In the genomic region with DNA sequence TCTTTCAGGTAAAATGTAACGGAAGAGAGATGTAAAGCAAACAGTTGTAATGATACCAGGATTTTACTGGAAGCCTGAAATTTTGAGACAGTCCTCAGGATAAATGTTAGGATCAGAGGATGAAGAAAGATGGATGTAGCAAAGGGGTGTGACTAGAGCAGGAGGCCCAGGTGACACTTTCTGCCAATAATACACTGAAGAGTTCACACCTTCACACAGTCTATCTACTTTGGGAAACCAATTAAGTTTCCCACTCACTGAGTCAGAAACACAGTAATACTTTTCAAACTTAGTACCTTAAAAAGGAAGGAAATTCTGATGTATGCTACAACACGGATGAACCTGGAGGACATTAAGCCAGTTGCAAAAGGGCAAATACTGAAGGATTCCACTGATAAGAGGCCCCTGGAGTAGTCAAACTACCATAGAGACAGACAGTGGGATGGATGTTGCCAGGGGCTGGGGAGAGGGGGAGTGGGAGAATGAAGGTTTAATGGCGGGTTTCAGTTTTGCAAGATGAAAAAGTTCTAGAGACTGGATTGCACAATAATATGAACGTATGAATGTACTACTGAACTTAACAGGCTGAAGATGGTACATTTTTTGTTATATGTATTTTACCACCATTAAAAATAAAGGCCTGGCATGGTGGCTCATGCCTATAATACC, we compare ENCODE assay signal across 13 cellular contexts.
DNase-seq lines count a peak whose midpoint lies in the region; ATAC-seq, FAIRE-seq and TF ChIP-seq lines count a peak whose summit lies in the region.
"Had no signal": no experiment of that assay in that cellular context is flagged by ENCODE, and none has a peak within 500 bp of the region (broad histone marks: within the 10 kb centered on the region; RNA-seq: fewer than 3 reads in every experiment).

No MANE protein-coding gene starts in this region.

- H3K27me3 ChIP-seq in K562 (ENCODE audit: control insufficient read depth in 2 of 2, insufficient read depth in 2 of 2, low read length in 2 of 2) (no peaks in the 10 kb centered on the region), upper lobe of left lung (no peaks in the 10 kb centered on the region)
- H3K27me3 ChIP-seq: BE2C, Peyer's patch had no signal

- CTCF ChIA-PET in activated naive CD4-positive, alpha-beta T cell treated with anti-CD3 and anti-CD28 coated beads, Interleukin-2, amount 10 ng/mL, durations not matched to agents 7 days and 5 days (lab: Charles Lee) = interaction anchor here (1.6 kb wide), 1 partner anchor 11 kb away, joined by 8 read pairs; no protein-coding TSS in a partner anchor
- CTCF ChIA-PET in OCI-LY7 (lab: Charles Lee; ENCODE audit: unreplicated experiment) (interaction anchor here (0.9 kb wide), 1 partner anchor 10 kb away, joined by 4 read pairs; no protein-coding TSS in a partner anchor), K562 (lab: Yijun Ruan, JAX; ENCODE audit: low intra/inter-chr PET ratio) (no interaction called here)

- H3K9me3 ChIP-seq in OCI-LY7 (ENCODE audit: low read length) (no peaks in the 10 kb centered on the region), K562 (replicated peaks; ENCODE audit: control insufficient read depth, insufficient read depth, low read depth, low read length) (no peaks in the 10 kb centered on the region), upper lobe of left lung (no peaks in the 10 kb centered on the region)
- H3K9me3 ChIP-seq: BE2C, Peyer's patch had no signal

- POLR2A ChIA-PET in OCI-LY7 (lab: Charles Lee) (interaction anchor here (0.9 to 7.1 kb wide), 5 partner anchors 11 to 18 kb away, joined by 3 to 127 read pairs (median 7); no protein-coding TSS in a partner anchor), K562 (lab: Yijun Ruan, JAX) (interaction anchor here (0.5 kb wide), 1 partner anchor 61 kb away, joined by 3 read pairs; no protein-coding TSS in a partner anchor)

- no peak overlapping the region for H3K9ac ChIP-seq in K562 (ENCODE audit: insufficient read depth in 1 of 2, low read depth in 2 of 2, low read length in 2 of 2)

- H3K9me3 Mint-ChIP-seq in activated naive CD4-positive, alpha-beta T cell treated with anti-CD3 and anti-CD28 coated beads, Interleukin-2, amount 10 ng/mL, durations not matched to agents 7 days and 5 days = no peaks in the 10 kb centered on the region
- H3K9me3 Mint-ChIP-seq in stimulated activated naive CD8-positive, alpha-beta T cell treated with anti-CD3 and anti-CD28 coated beads, Interleukin-15, amount 100 ng/mL, for 72 hours = no peaks in the 10 kb centered on the region

- ATAC-seq in K562 = no peak
- peak; percentile 79 for ATAC-seq in stimulated activated naive CD8-positive, alpha-beta T cell treated with anti-CD3 and anti-CD28 coated beads, Interleukin-15, amount 100 ng/mL, for 72 hours
- ATAC-seq in upper lobe of left lung (ENCODE audit: low FRiP score in 2 of 2) = no peak
- ATAC-seq in GM21360 (IDR thresholded peaks at IDR 0.05; ENCODE audit: unreplicated experiment) = no peak
- ATAC-seq: esophagus mucosa had no signal

- H2AFZ ChIP-seq in OCI-LY7 (ENCODE audit: low read length) (no peak overlapping the region), K562 (ENCODE audit: low read depth, low read length) (no peak overlapping the region)

- no peak for TF ChIP-seq RAD21 in K562 (CRISPR knock-in tag; conservative IDR thresholded peaks at IDR 0.05 in 1 of 2, IDR thresholded peaks at IDR 0.05 in 1 of 2)

- peak overlapping the region; percentile 66 for H3K27ac Mint-ChIP-seq in activated naive CD4-positive, alpha-beta T cell treated with anti-CD3 and anti-CD28 coated beads, Interleukin-2, amount 10 ng/mL, durations not matched to agents 7 days and 5 days
- H3K27ac Mint-ChIP-seq in stimulated activated naive CD8-positive, alpha-beta T cell treated with anti-CD3 and anti-CD28 coated beads, Interleukin-15, amount 100 ng/mL, for 72 hours = peak overlapping the region in 1 of 2 donors; percentile 88

- H3K36me3 Mint-ChIP-seq in activated naive CD4-positive, alpha-beta T cell treated with anti-CD3 and anti-CD28 coated beads, Interleukin-2, amount 10 ng/mL, durations not matched to agents 7 days and 5 days = peaks cover 30% of the 10 kb centered on the region

- H3K79me2 ChIP-seq in OCI-LY7 (ENCODE audit: insufficient read depth, low read depth, low read length) (peaks cover 99% of the 10 kb centered on the region), K562 (ENCODE audit: control insufficient read depth, insufficient read depth, low read length) (peaks cover 28% of the 10 kb centered on the region)

- no peaks in the 10 kb centered on the region for H3K36me3 ChIP-seq in OCI-LY7 (ENCODE audit: insufficient read depth, low read length)
- H3K36me3 ChIP-seq in K562 (ENCODE audit: control insufficient read depth, insufficient read depth, low read length) = no peaks in the 10 kb centered on the region
- no peaks in the 10 kb centered on the region for H3K36me3 ChIP-seq in upper lobe of left lung
- H3K36me3 ChIP-seq: BE2C, Peyer's patch had no signal

- no peak for TF ChIP-seq POLR2A in K562 (conservative IDR thresholded peaks at IDR 0.05)
- no peak for TF ChIP-seq POLR2A in upper lobe of left lung (IDR thresholded peaks at IDR 0.05)

- intact Hi-C loops in OCI-LY7 (cut with micrococcal nuclease; ENCODE audit: unreplicated experiment) = loop anchor here (2.0 kb wide), 1 partner anchor 61 kb away; no protein-coding TSS in a partner anchor
- intact Hi-C loops in K562 (cut with micrococcal nuclease) = no loop called here

- H3K4me1 ChIP-seq in OCI-LY7 (ENCODE audit: insufficient read depth, low read length, poor library complexity, severe bottlenecking) = peaks cover 100% of the 10 kb centered on the region
- H3K4me1 ChIP-seq in K562 (replicated peaks in 1 of 2; ENCODE audit: control insufficient read depth in 2 of 2, insufficient read depth in 2 of 2, low read length in 2 of 2) = peaks cover 0 to 16% of the 10 kb centered on the region in 2 experiments; a peak in 4 of 5 replicates
- H3K4me1 ChIP-seq in upper lobe of left lung = peaks cover 76 to 94% (median 86%) of the 10 kb centered on the region in 4 donors

- peak overlapping the region; percentile 62 for H3K4me3 ChIP-seq in OCI-LY7 (ENCODE audit: low read depth, low read length, poor library complexity, severe bottlenecking)
- no peak overlapping the region for H3K4me3 ChIP-seq in K562
- H3K4me3 ChIP-seq in upper lobe of left lung = no peak overlapping the region
- H3K4me3 ChIP-seq: Peyer's patch had no signal

- in situ Hi-C loops in K562 (cut with MboI) = no loop called here

- H3K27me3 Mint-ChIP-seq in activated naive CD4-positive, alpha-beta T cell treated with anti-CD3 and anti-CD28 coated beads, Interleukin-2, amount 10 ng/mL, durations not matched to agents 7 days and 5 days = no peaks in the 10 kb centered on the region
- H3K27me3 Mint-ChIP-seq in stimulated activated naive CD8-positive, alpha-beta T cell treated with anti-CD3 and anti-CD28 coated beads, Interleukin-15, amount 100 ng/mL, for 72 hours = no peaks in the 10 kb centered on the region

- no peak for FAIRE-seq in K562 (lab: Jason Lieb, UNC)

- no peak for TF ChIP-seq CTCF in OCI-LY7 (conservative IDR thresholded peaks at IDR 0.05; ENCODE audit: low read length)
- no peak for TF ChIP-seq CTCF in K562 (IDR thresholded peaks at IDR 0.05 in 2 of 3, conservative IDR thresholded peaks at IDR 0.05 in 1 of 3; ENCODE audit: insufficient read depth in 2 of 3, low read depth in 1 of 3, low read length in 3 of 3)
- TF ChIP-seq CTCF in upper lobe of left lung (IDR thresholded peaks at IDR 0.05) = no peak

- no peaks in the 10 kb centered on the region for H3K9me1 ChIP-seq in K562 (ENCODE audit: control insufficient read depth, insufficient read depth, low read length)

- H3K4me3 Mint-ChIP-seq in activated naive CD4-positive, alpha-beta T cell treated with anti-CD3 and anti-CD28 coated beads, Interleukin-2, amount 10 ng/mL, durations not matched to agents 7 days and 5 days = no peak overlapping the region
- H3K4me3 Mint-ChIP-seq in stimulated activated naive CD8-positive, alpha-beta T cell treated with anti-CD3 and anti-CD28 coated beads, Interleukin-15, amount 100 ng/mL, for 72 hours = peak overlapping the region; percentile 38 to 77

- TF ChIP-seq EP300 in K562 (IDR thresholded peaks at IDR 0.05; ENCODE audit: low read length) (no peak), upper lobe of left lung (IDR thresholded peaks at IDR 0.05) (no peak)

- WGBS in K562 (ENCODE audit: insufficient coverage, low coverage, missing lambda C conversion rate) = 50% methylated on average over 4 of the region's 4 CpGs
- 52 to 73% methylated on average over 4 of the region's 4 CpGs for WGBS in upper lobe of left lung, 2 donors

- H4K20me1 ChIP-seq in OCI-LY7 (ENCODE audit: insufficient read depth, low read length) = 0 out of 2 replicates have a peak, but pooled peaks cover 8% of the 10 kb centered on the region
- H4K20me1 ChIP-seq in K562 (replicated peaks; ENCODE audit: control insufficient read depth, insufficient read depth, low read length) = peaks cover 72% of the 10 kb centered on the region

- H3K27ac ChIP-seq in OCI-LY7 (ENCODE audit: low read depth, low read length, poor library complexity, severe bottlenecking) (peak overlapping the region; percentile 88), K562 (ENCODE audit: extremely low read depth, low read depth, low read length) (no peak overlapping the region), upper lobe of left lung (no peak overlapping the region)

- no peaks in the 10 kb centered on the region for H3K9me2 ChIP-seq in OCI-LY7 (ENCODE audit: insufficient read depth, low read length)

- BruUV-seq in OCI-LY7 (replicated peaks; lab: Mats Ljungman, UMichigan) (no TSS peak), K562 (replicated peaks; lab: Mats Ljungman, UMichigan) (no TSS peak)

- peaks cover 94% of the 10 kb centered on the region for H3K4me1 Mint-ChIP-seq in activated naive CD4-positive, alpha-beta T cell treated with anti-CD3 and anti-CD28 coated beads, Interleukin-2, amount 10 ng/mL, durations not matched to agents 7 days and 5 days
- peaks cover 98% of the 10 kb centered on the region for H3K4me1 Mint-ChIP-seq in stimulated activated naive CD8-positive, alpha-beta T cell treated with anti-CD3 and anti-CD28 coated beads, Interleukin-15, amount 100 ng/mL, for 72 hours

- H3K4me2 ChIP-seq in OCI-LY7 (ENCODE audit: low read length) (peak overlapping the region; percentile 89), K562 (ENCODE audit: insufficient read depth, low read length) (no peak overlapping the region)

- no peak for DNase-seq in activated naive CD4-positive, alpha-beta T cell treated with anti-CD3 and anti-CD28 coated beads, Interleukin-2, amount 10 ng/mL, durations not matched to agents 7 days and 5 days
- DNase-seq in activated naive CD4-positive, alpha-beta T cell (lab: John Stamatoyannopoulos, UW) = no peak
- DNase-seq in OCI-LY7 (ENCODE audit: low spot score) = no peak
- no peak for DNase-seq in K562 (ENCODE audit: extremely low read depth in 1 of 4, low spot score in 3 of 4)
- no peak for DNase-seq in stimulated activated naive CD8-positive, alpha-beta T cell treated with anti-CD3 and anti-CD28 coated beads, Interleukin-15, amount 100 ng/mL, for 72 hours
- no peak for DNase-seq in SHP77 (lab: John Stamatoyannopoulos, UW)
- DNase-seq in upper lobe of left lung = no peak
- DNase-seq: activated gamma-delta T cell; BE2C; Peyer's patch; stimulated activated naive CD4-positive, alpha-beta T cell treated with Interleukin-2 at 50 U/mL for 16 hours had no signal

TF ChIP-seq in K562, 482 proteins besides CTCF, POLR2A, EP300 and RAD21 (continues in another document):
- no peak for TF ChIP-seq NBN (IDR thresholded peaks at IDR 0.05; ENCODE audit: low read depth)
